10 cellular contexts compared by ENCODE assay signal in the genomic region with DNA sequence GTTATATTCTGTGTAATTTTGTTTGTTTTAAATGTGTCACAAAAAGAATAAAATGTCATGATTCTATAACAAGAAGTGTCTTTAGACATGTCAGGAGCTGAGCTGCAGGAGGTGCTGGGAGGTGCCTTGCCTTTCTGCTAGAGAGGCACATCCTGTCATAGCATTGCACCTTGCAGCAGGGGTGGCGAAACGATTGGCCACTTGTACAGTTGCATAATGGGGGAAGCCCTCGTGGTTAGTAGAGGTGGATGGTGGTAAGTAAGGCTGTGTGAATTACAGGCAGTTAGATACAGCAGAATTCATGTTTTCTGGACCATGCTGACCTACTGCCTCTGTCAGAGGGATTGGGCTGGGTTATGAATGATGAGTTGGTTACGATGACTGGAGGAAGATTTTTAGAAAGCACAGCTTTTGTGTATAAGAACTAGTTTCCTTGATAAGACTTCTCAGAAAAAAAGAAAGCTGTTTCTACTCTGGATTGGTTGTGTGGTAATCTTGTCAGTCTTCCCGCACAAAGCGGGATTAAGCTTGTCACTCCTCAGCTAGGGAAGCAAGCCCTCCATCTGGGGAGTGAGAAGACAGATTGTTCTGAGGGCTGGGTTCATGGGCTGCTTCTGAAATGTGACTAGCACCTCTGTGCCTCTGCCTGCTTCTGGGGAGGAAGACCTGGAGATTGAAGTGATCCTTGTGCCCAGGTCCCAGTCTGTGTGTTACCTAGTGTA.
DNase-seq lines count a peak whose midpoint lies in the region; ATAC-seq and TF ChIP-seq lines count a peak whose summit lies in the region.
"Had no signal": no experiment of that assay in that cellular context is flagged by ENCODE, and none has a peak within 500 bp of the region (broad histone marks: within the 10 kb centered on the region; RNA-seq: fewer than 3 reads in every experiment).

No MANE protein-coding gene starts in this region.

- no peak for TF ChIP-seq CTCF in Panc1 (IDR thresholded peaks at IDR 0.05)

- H3K4me1 ChIP-seq in Panc1 (ENCODE audit: control insufficient read depth, insufficient read depth, low read length) = peaks cover 7% of the 10 kb centered on the region; the same call in 1 of the 2 replicates

- CTCF ChIA-PET in Panc1 (lab: Charles Lee) = no interaction called here

- no peaks in the 10 kb centered on the region for H3K9me3 ChIP-seq in Panc1 (ENCODE audit: control insufficient read depth, insufficient read depth, low read depth, low read length)

- H3K36me3 ChIP-seq in Panc1 (ENCODE audit: control insufficient read depth, insufficient read depth, low read length) = no peaks in the 10 kb centered on the region

- DNase-seq in activated CD4-positive, alpha-beta T cell treated with anti-CD3 and anti-CD28 coated beads, Interleukin-2, amount 10 ng/mL, durations not matched to agents 24 days and 14 days = peak; percentile 73
- no peak for DNase-seq in activated CD4-positive, alpha-beta T cell treated with anti-CD3 and anti-CD28 coated beads, Interleukin-2, amount 50 U/mL, for 4 hours
- DNase-seq in Panc1 (ENCODE audit: low read depth, low spot score) = no peak
- DNase-seq in effector CD4-positive, alpha-beta T cell = peak; percentile 25
- peak; percentile 32 for DNase-seq in stimulated activated CD8-positive, alpha-beta memory T cell treated with anti-CD3 and anti-CD28 coated beads, Interleukin-4, amount 100 ng/mL, for 24 hours (ENCODE audit: low read depth)
- no peak for DNase-seq in NCI-H1930 (lab: John Stamatoyannopoulos, UW)
- DNase-seq: ACHN, NCI-H1417 had no signal

- no peaks in the 10 kb centered on the region for H3K27me3 ChIP-seq in Panc1 (ENCODE audit: control insufficient read depth, insufficient read depth, low read length)

- peaks cover 20% of the 10 kb centered on the region for H3K4me1 Mint-ChIP-seq in activated CD4-positive, alpha-beta T cell treated with anti-CD3 and anti-CD28 coated beads, Interleukin-2, amount 10 ng/mL, durations not matched to agents 24 days and 14 days

- no peak overlapping the region for H3K4me3 Mint-ChIP-seq in activated CD4-positive, alpha-beta T cell treated with anti-CD3 and anti-CD28 coated beads, Interleukin-2, amount 10 ng/mL, durations not matched to agents 24 days and 14 days

- BruUV-seq in Panc1 (replicated peaks; lab: Mats Ljungman, UMichigan) = no TSS peak

- no peaks in the 10 kb centered on the region for H3K9me3 Mint-ChIP-seq in activated CD4-positive, alpha-beta T cell treated with anti-CD3 and anti-CD28 coated beads, Interleukin-2, amount 10 ng/mL, durations not matched to agents 24 days and 14 days

- peak; percentile 48 for ATAC-seq in Panc1
- ATAC-seq in HG03571 (IDR thresholded peaks at IDR 0.05; ENCODE audit: unreplicated experiment) = no peak
- no peak for ATAC-seq in HG03039 (IDR thresholded peaks at IDR 0.05; ENCODE audit: unreplicated experiment)

- in situ Hi-C loops in Panc1 (cut with HindIII; ENCODE audit: low pct_unique_long_range_greater_than_20kb, low sequenced_read_pairs) = no loop called here

- no peaks in the 10 kb centered on the region for H3K36me3 Mint-ChIP-seq in activated CD4-positive, alpha-beta T cell treated with anti-CD3 and anti-CD28 coated beads, Interleukin-2, amount 10 ng/mL, durations not matched to agents 24 days and 14 days (ENCODE audit: low read depth)

- intact Hi-C loops in activated CD4-positive, alpha-beta T cell treated with anti-CD3 and anti-CD28 coated beads, Interleukin-2, amount 10 ng/mL, durations not matched to agents 24 days and 14 days (cut with micrococcal nuclease) = no loop called here
- intact Hi-C loops in Panc1 (cut with micrococcal nuclease; ENCODE audit: unreplicated experiment) = no loop called here

- no peak overlapping the region for H3K27ac ChIP-seq in Panc1 (ENCODE audit: low read length)

- POLR2A ChIA-PET in Panc1 (lab: Charles Lee) = interaction anchor here (0.6 kb wide), 2 partner anchors 24 to 27 kb away, joined by 3 to 5 read pairs; no protein-coding TSS in a partner anchor

- peaks cover 2% of the 10 kb centered on the region for H3K27me3 Mint-ChIP-seq in activated CD4-positive, alpha-beta T cell treated with anti-CD3 and anti-CD28 coated beads, Interleukin-2, amount 10 ng/mL, durations not matched to agents 24 days and 14 days

- H3K27ac Mint-ChIP-seq in activated CD4-positive, alpha-beta T cell treated with anti-CD3 and anti-CD28 coated beads, Interleukin-2, amount 10 ng/mL, durations not matched to agents 24 days and 14 days = no peak overlapping the region

- H3K4me3 ChIP-seq in Panc1 (ENCODE audit: low read depth in 2 of 2, low read length in 2 of 2) = no peak overlapping the region

Comparison
In these comparisons a context has a peak if more than half of its experiments do, and no peak if none do; other contexts are left out.
1. DNase-seq: peak in activated CD4-positive, alpha-beta T cell treated with anti-CD3 and anti-CD28 coated beads, Interleukin-2, amount 10 ng/mL, durations not matched to agents 24 days and 14 days (single experiment), effector CD4-positive, alpha-beta T cell (single experiment) and stimulated activated CD8-positive, alpha-beta memory T cell treated with anti-CD3 and anti-CD28 coated beads, Interleukin-4, amount 100 ng/mL, for 24 hours (single experiment); none in activated CD4-positive, alpha-beta T cell treated with anti-CD3 and anti-CD28 coated beads, Interleukin-2, amount 50 U/mL, for 4 hours (0 of 2), Panc1 (single experiment) and NCI-H1930 (0 of 2).